In genomic region chr2:65292461-65293127, GRCh38 we compare ENCODE assay signal across 24 cellular contexts.
DNase-seq lines count a peak whose midpoint lies in the region; ATAC-seq and TF ChIP-seq lines count a peak whose summit lies in the region.
"Had no signal": no experiment of that assay in that cellular context is flagged by ENCODE, and none has a peak within 500 bp of the region (broad histone marks: within the 10 kb centered on the region; RNA-seq: fewer than 3 reads in every experiment).

No MANE protein-coding gene starts in this region.

- peaks cover 2 to 8% of the 10 kb centered on the region in 2 donors for H3K4me1 Mint-ChIP-seq in immature natural killer cell

- 28% methylated on average over 18 of the region's 23 CpGs for WGBS in suprapubic skin

- H3K36me3 Mint-ChIP-seq in immature natural killer cell: peaks cover 0 to 4% (median 0%) of the 10 kb centered on the region in 3 donors

- H3K4me1 ChIP-seq in suprapubic skin: peaks cover 31% of the 10 kb centered on the region
- H3K4me1 ChIP-seq: A549, BLaER1 had no signal

- no peak overlapping the region for H3K27ac ChIP-seq in suprapubic skin
- H3K27ac ChIP-seq: A549, BLaER1, dorsolateral prefrontal cortex, HL-60 had no signal

- H3K27me3 ChIP-seq in suprapubic skin: no peaks in the 10 kb centered on the region
- H3K27me3 ChIP-seq: BLaER1, dorsolateral prefrontal cortex, MG63 had no signal

- no peak for TF ChIP-seq EP300 in suprapubic skin (IDR thresholded peaks at IDR 0.05)

- TF ChIP-seq POLR2A in suprapubic skin (IDR thresholded peaks at IDR 0.05): no peak

- no peak overlapping the region for H3K4me3 Mint-ChIP-seq in immature natural killer cell
- H3K4me3 Mint-ChIP-seq: activated CD4-positive, alpha-beta T cell treated with anti-CD3 and anti-CD28 coated beads for 36 hours; activated T-cell treated with anti-CD3 and anti-CD28 coated beads, Interleukin-2, amount 50 U/mL, for 72 hours; HFFc6; IgD-negative memory B cell had no signal

- H3K4me3 ChIP-seq in suprapubic skin: peak overlapping the region; percentile 4
- H3K4me3 ChIP-seq: A549, BLaER1, MG63 had no signal

- DNase-seq in NCI-H2171 treated with DMSO at 0.1 percent for 48 hours (lab: John Stamatoyannopoulos, UW) (peak; percentile 27), NCI-H2171 (lab: John Stamatoyannopoulos, UW) (no peak), SHP77 (lab: John Stamatoyannopoulos, UW) (peak; percentile 63 to 73), left ventricle myocardium superior (peak; percentile 52), suprapubic skin (ENCODE audit: low spot score in 2 of 2) (no peak), occipital lobe (lab: John Stamatoyannopoulos, UW) (no peak), immature natural killer cell (no peak), DMS53 treated with DMSO at 0.1 percent for 48 hours (lab: John Stamatoyannopoulos, UW; ENCODE audit: unreplicated experiment) (no peak)
- DNase-seq: activated CD4-positive, alpha-beta T cell treated with anti-CD3 and anti-CD28 coated beads for 36 hours; activated naive CD4-positive, alpha-beta T cell treated with anti-CD3 and anti-CD28 coated beads, Interleukin-2, amount 50 U/mL, for 16 hours; activated T-cell treated with anti-CD3 and anti-CD28 coated beads, Interleukin-2, amount 50 U/mL, for 72 hours; Calu3; central memory CD4-positive, alpha-beta T cell; foreskin melanocyte; HFFc6; MG63; NCI-H1436 treated with DMSO at 0.1 percent for 48 hours; NCI-H2227 treated with DMSO at 0.1 percent for 48 hours had no signal

- no peak for TF ChIP-seq CTCF in suprapubic skin (IDR thresholded peaks at IDR 0.05)

- intact Hi-C loops in left ventricle myocardium superior (cut with micrococcal nuclease): no loop called here

- peak; percentile 71 for ATAC-seq in left ventricle myocardium superior
- ATAC-seq: activated CD4-positive, alpha-beta T cell treated with anti-CD3 and anti-CD28 coated beads for 36 hours; activated T-cell treated with anti-CD3 and anti-CD28 coated beads, Interleukin-2, amount 50 U/mL, for 72 hours; left lobe of liver had no signal

- no peaks in the 10 kb centered on the region for H3K9me3 ChIP-seq in suprapubic skin
- H3K9me3 ChIP-seq: A549, BLaER1, MG63 had no signal

- peaks cover 2 to 12% (median 12%) of the 10 kb centered on the region in 3 donors for H3K27me3 Mint-ChIP-seq in immature natural killer cell (ENCODE audit: low read depth in 3 of 3)

- H3K36me3 ChIP-seq in suprapubic skin: no peaks in the 10 kb centered on the region
- H3K36me3 ChIP-seq: BLaER1, MG63 had no signal

- no peak overlapping the region for H3K27ac Mint-ChIP-seq in immature natural killer cell
- H3K27ac Mint-ChIP-seq: activated CD4-positive, alpha-beta T cell treated with anti-CD3 and anti-CD28 coated beads for 36 hours; activated T-cell treated with anti-CD3 and anti-CD28 coated beads, Interleukin-2, amount 50 U/mL, for 72 hours; HFFc6; IgD-negative memory B cell had no signal

- H3K9me3 Mint-ChIP-seq in immature natural killer cell: no peaks in the 10 kb centered on the region
- H3K9me3 Mint-ChIP-seq: activated T-cell treated with anti-CD3 and anti-CD28 coated beads, Interleukin-2, amount 50 U/mL, for 72 hours; HFFc6 had no signal

Comparison
In these comparisons a context has a peak if more than half of its experiments do, and no peak if none do; other contexts are left out.
1. DNase-seq: peak in NCI-H2171 treated with DMSO at 0.1 percent for 48 hours (single experiment), SHP77 (2 of 2) and left ventricle myocardium superior (single experiment); none in NCI-H2171 (single experiment), suprapubic skin (0 of 2), occipital lobe (single experiment), immature natural killer cell (0 of 3) and DMS53 treated with DMSO at 0.1 percent for 48 hours (single experiment).